Comparison of ENCODE assay signal across 20 cellular contexts in genomic region chr5:149301049-149301743, GRCh38.
"Had no signal": no experiment of that assay in that cellular context is flagged by ENCODE, and none has a peak within 500 bp of the region (broad histone marks: within the 10 kb centered on the region; RNA-seq: fewer than 3 reads in every experiment).

No MANE protein-coding gene starts in this region.

- H3K27ac Mint-ChIP-seq: nephron progenitor cell; stimulated activated naive B cell treated with anti-CD40 and anti-IgM and Interleukin-4, amounts not matched to agents 10 μg/mL and 1 μg/mL and 100 μg/mL, for 72 hours; stimulated activated naive CD8-positive, alpha-beta T cell treated with anti-CD3 and anti-CD28 coated beads, Interleukin-15, amount 100 ng/mL, for 72 hours had no signal

- H3K27ac ChIP-seq: esophagus squamous epithelium, neutrophil, sigmoid colon, skin epidermis, testis, tibial nerve had no signal

- H3K4me3 ChIP-seq: esophagus squamous epithelium, sigmoid colon, skin epidermis, testis, tibial nerve had no signal

- FAIRE-seq: colon, islet of Langerhans had no signal

- ATAC-seq: effector memory CD8-positive, alpha-beta T cell; naive thymus-derived CD4-positive, alpha-beta T cell; stimulated activated naive B cell treated with anti-CD40 and anti-IgM and Interleukin-4, amounts not matched to agents 10 μg/mL and 1 μg/mL and 100 μg/mL, for 72 hours; stimulated activated naive CD8-positive, alpha-beta T cell treated with anti-CD3 and anti-CD28 coated beads, Interleukin-15, amount 100 ng/mL, for 72 hours had no signal

- H3K27me3 ChIP-seq: esophagus squamous epithelium, sigmoid colon, testis, tibial nerve had no signal

- H3K4me3 Mint-ChIP-seq: dendritic cell treated with granulocyte-macrophage colony-stimulating factor and Interleukin-4, amounts not matched to agents 40 ng/mL and 50 ng/mL, for 4 days; effector memory CD8-positive, alpha-beta T cell; nephron progenitor cell; stimulated activated naive B cell treated with anti-CD40 and anti-IgM and Interleukin-4, amounts not matched to agents 10 μg/mL and 1 μg/mL and 100 μg/mL, for 72 hours; stimulated activated naive CD8-positive, alpha-beta T cell treated with anti-CD3 and anti-CD28 coated beads, Interleukin-15, amount 100 ng/mL, for 72 hours had no signal

- H3K36me3 Mint-ChIP-seq: naive thymus-derived CD4-positive, alpha-beta T cell; stimulated activated naive B cell treated with anti-CD40 and anti-IgM and Interleukin-4, amounts not matched to agents 10 μg/mL and 1 μg/mL and 100 μg/mL, for 72 hours had no signal

- DNase-seq: cerebellar nuclear complex; effector memory CD8-positive, alpha-beta T cell; esophagus squamous epithelium; head of caudate nucleus; hypothalamus; kidney glomerular epithelial cell; naive thymus-derived CD4-positive, alpha-beta T cell; nephron progenitor cell; sigmoid colon; stimulated activated CD4-positive, alpha-beta T cell treated with anti-CD3 and anti-CD28 coated beads, Interleukin-2, amount 100 ng/mL, for 24 hours; stimulated activated CD4-positive, alpha-beta T cell treated with anti-CD3 and anti-CD28 coated beads, Interleukin-4, amount 100 ng/mL, for 4 hours; stimulated activated naive B cell treated with anti-CD40 and anti-IgM and Interleukin-4, amounts not matched to agents 10 μg/mL and 1 μg/mL and 100 μg/mL, for 72 hours; stimulated activated naive CD8-positive, alpha-beta T cell treated with anti-CD3 and anti-CD28 coated beads, Interleukin-15, amount 100 ng/mL, for 72 hours; testis had no signal

- H3K9me3 ChIP-seq: esophagus squamous epithelium, neutrophil, sigmoid colon, testis, tibial nerve had no signal

- H3K36me3 ChIP-seq: neutrophil, sigmoid colon had no signal

- H3K9me3 Mint-ChIP-seq: dendritic cell treated with granulocyte-macrophage colony-stimulating factor and Interleukin-4, amounts not matched to agents 40 ng/mL and 50 ng/mL, for 4 days; effector memory CD8-positive, alpha-beta T cell; naive thymus-derived CD4-positive, alpha-beta T cell; nephron progenitor cell; stimulated activated naive B cell treated with anti-CD40 and anti-IgM and Interleukin-4, amounts not matched to agents 10 μg/mL and 1 μg/mL and 100 μg/mL, for 72 hours; stimulated activated naive CD8-positive, alpha-beta T cell treated with anti-CD3 and anti-CD28 coated beads, Interleukin-15, amount 100 ng/mL, for 72 hours had no signal

- H3K4me1 ChIP-seq: sigmoid colon had no signal
